28 cellular contexts compared by ENCODE assay signal in the genomic region with DNA sequence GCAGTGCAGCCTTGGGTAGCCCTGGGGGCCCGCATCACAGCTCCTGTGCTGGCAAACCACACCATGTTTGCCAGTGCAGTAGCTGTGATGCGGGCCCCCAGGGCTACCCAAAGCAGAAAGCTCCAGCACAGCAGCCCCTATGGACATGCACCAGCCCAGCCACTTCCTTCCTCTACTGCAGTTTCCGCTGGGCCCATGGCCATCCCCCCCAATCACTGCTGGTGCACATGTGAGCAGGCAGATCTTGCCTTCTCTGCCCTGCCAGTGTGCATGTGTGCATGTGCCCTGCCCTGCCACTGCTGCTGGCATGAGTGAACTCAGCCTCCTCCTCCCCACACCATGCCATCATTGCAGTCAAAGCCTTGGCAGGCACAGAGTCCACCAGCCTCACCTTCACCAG.
"Had no signal": no experiment of that assay in that cellular context is flagged by ENCODE, and none has a peak within 500 bp of the region (broad histone marks: within the 10 kb centered on the region; RNA-seq: fewer than 3 reads in every experiment).

No MANE protein-coding gene starts in this region.

- H3K36me3 ChIP-seq: neural progenitor cell, neutrophil, pancreas, right lobe of liver, suprapubic skin, transverse colon, upper lobe of right lung, vagina had no signal

- H3K4me1 ChIP-seq: pancreas, psoas muscle, right lobe of liver, spleen, suprapubic skin, testis, tibial artery, transverse colon, upper lobe of right lung, vagina had no signal

- DNase-seq: naive B cell; naive thymus-derived CD8-positive, alpha-beta T cell; nucleus accumbens; psoas muscle; right lobe of liver; spleen; stimulated activated CD4-positive, alpha-beta T cell treated with anti-CD3 and anti-CD28 coated beads, Interleukin-12 subunit alpha, Interleukin-12 subunit beta, amount 100 ng/mL, for 4 hours; stimulated activated CD4-positive, alpha-beta T cell treated with anti-CD3 and anti-CD28 coated beads, Interleukin-1b, Interleukin-23, amount 100 ng/mL, for 48 hours; stimulated activated CD4-positive, alpha-beta T cell treated with anti-CD3 and anti-CD28 coated beads, Interleukin-4, amount 100 ng/mL, for 1 hour; stimulated activated CD4-positive, alpha-beta T cell treated with anti-CD3 and anti-CD28 coated beads, Interleukin-4, amount 100 ng/mL, for 4 hours; stimulated activated CD8-positive, alpha-beta memory T cell treated with anti-CD3 and anti-CD28 coated beads, Interleukin-4, amount 100 ng/mL, for 48 hours; stimulated activated naive CD4-positive, alpha-beta T cell; stimulated activated naive CD8-positive, alpha-beta T cell treated with anti-CD3 and anti-CD28 coated beads, Interleukin-15, amount 100 ng/mL, for 72 hours; stimulated activated naive CD8-positive, alpha-beta T cell treated with anti-CD3 and anti-CD28 coated beads, Interleukin-15, Interleukin-2, amounts not matched to agents 100 U/mL and 50 U/mL, for 24 hours; substantia nigra; testis; tibial artery; transverse colon had no signal

- H3K27me3 ChIP-seq: neural progenitor cell, neutrophil, pancreas, right lobe of liver, spleen, suprapubic skin, testis, tibial artery, transverse colon, upper lobe of right lung, vagina had no signal

- H3K9me3 ChIP-seq: neutrophil, pancreas, psoas muscle, right lobe of liver, spleen, suprapubic skin, testis, tibial artery, transverse colon, upper lobe of right lung, vagina had no signal

- H2AFZ ChIP-seq: neural progenitor cell had no signal

- ATAC-seq: naive thymus-derived CD8-positive, alpha-beta T cell; natural killer cell treated with Interleukin-12 subunit alpha and Interleukin-12 subunit beta and Interleukin-15 and Interleukin-18, amount 100 ng/mL, for 72 hours; pancreas; psoas muscle; stimulated activated memory B cell treated with anti-CD40 and anti-IgM and Interleukin-4, amounts not matched to agents 10 μg/mL and 1 μg/mL and 100 μg/mL, for 72 hours; stimulated activated naive CD8-positive, alpha-beta T cell treated with anti-CD3 and anti-CD28 coated beads, Interleukin-15, amount 100 ng/mL, for 72 hours; stimulated activated naive CD8-positive, alpha-beta T cell treated with anti-CD3 and anti-CD28 coated beads, Interleukin-15, Interleukin-2, amounts not matched to agents 100 U/mL and 50 U/mL, for 24 hours had no signal

- H3K27ac ChIP-seq: neural progenitor cell, neutrophil, pancreas, psoas muscle, right lobe of liver, skin epidermis, spleen, suprapubic skin, testis, tibial artery, transverse colon, upper lobe of right lung, vagina had no signal

- H3K4me3 ChIP-seq: neural progenitor cell, pancreas, psoas muscle, right lobe of liver, skin epidermis, smooth muscle cell, spleen, suprapubic skin, testis, tibial artery, transverse colon, upper lobe of right lung, vagina had no signal

- H3K4me2 ChIP-seq: neural progenitor cell, smooth muscle cell had no signal

- H3K9ac ChIP-seq: neural progenitor cell had no signal
